Comparison of ENCODE assay signal across 8 cellular contexts in genomic region chr10:103451091-103451801, GRCh38. TPM values are rescaled to one million over a fixed set of nuclear protein-coding genes. Genes with fewer than 3 reads are reported as not detected.
DNase-seq lines count a peak whose midpoint lies in the region; ATAC-seq and TF ChIP-seq lines count a peak whose summit lies in the region.

No MANE protein-coding gene starts in this region.

- H3K36me3 Mint-ChIP-seq in IgD-negative memory B cell, result peaks cover 5% of the 10 kb centered on the region
- H3K36me3 Mint-ChIP-seq in activated CD4-positive, alpha-beta memory T cell treated with anti-CD3 and anti-CD28 coated beads, Interleukin-2, amount 10 ng/mL, durations not matched to agents 7 days and 5 days (ENCODE audit: low read depth), result peaks cover 54% of the 10 kb centered on the region
- H3K36me3 Mint-ChIP-seq in naive thymus-derived CD8-positive, alpha-beta T cell, result peaks cover 0 to 32% (median 0%) of the 10 kb centered on the region in 3 donors

- H3K4me2 ChIP-seq in DND-41 (ENCODE audit: insufficient read depth, low read length), result peak overlapping the region; percentile 96

- H3K9me3 ChIP-seq in DND-41 (ENCODE audit: insufficient read depth, low read length, severe bottlenecking), result no peaks in the 10 kb centered on the region

- no peaks in the 10 kb centered on the region for H3K27me3 ChIP-seq in DND-41 (ENCODE audit: insufficient read depth, low read length, poor library complexity)

- peak overlapping the region; percentile 99 for H2AFZ ChIP-seq in DND-41 (ENCODE audit: low read depth, low read length)

- H3K79me2 ChIP-seq in DND-41 (ENCODE audit: insufficient read depth, low read length), result peaks cover 7% of the 10 kb centered on the region; the same call in 1 of the 2 replicates

- H3K9me3 Mint-ChIP-seq in IgD-negative memory B cell, result no peaks in the 10 kb centered on the region
- H3K9me3 Mint-ChIP-seq in activated CD4-positive, alpha-beta memory T cell treated with anti-CD3 and anti-CD28 coated beads, Interleukin-2, amount 10 ng/mL, durations not matched to agents 7 days and 5 days, result no peaks in the 10 kb centered on the region
- H3K9me3 Mint-ChIP-seq in naive thymus-derived CD8-positive, alpha-beta T cell, result no peaks in the 10 kb centered on the region

- H3K36me3 ChIP-seq in DND-41 (ENCODE audit: insufficient read depth, low read length), result peaks cover 34% of the 10 kb centered on the region
- H3K36me3 ChIP-seq in urinary bladder (ENCODE audit: insufficient read depth), result peaks cover 2% of the 10 kb centered on the region

- ATAC-seq in DND-41 (ENCODE audit: insufficient read depth, low read depth) (peak; percentile 70), GM19397 (IDR thresholded peaks at IDR 0.05; ENCODE audit: unreplicated experiment) (no peak)
- ATAC-seq in naive thymus-derived CD8-positive, alpha-beta T cell, result peak; percentile 78 to 81

- peak overlapping the region; percentile 86 to 95 (median 87) for H3K27ac Mint-ChIP-seq in IgD-negative memory B cell
- peak overlapping the region; percentile 95 for H3K27ac Mint-ChIP-seq in activated CD4-positive, alpha-beta memory T cell treated with anti-CD3 and anti-CD28 coated beads, Interleukin-2, amount 10 ng/mL, durations not matched to agents 7 days and 5 days
- H3K27ac Mint-ChIP-seq in naive thymus-derived CD8-positive, alpha-beta T cell, result peak overlapping the region; percentile 76 to 94 (median 90)

- TF ChIP-seq CTCF in DND-41 (IDR thresholded peaks at IDR 0.05; ENCODE audit: borderline replicate concordance, extremely low read depth, low read length, poor library complexity, severe bottlenecking) (no peak), epithelial cell of esophagus (IDR thresholded peaks at IDR 0.05; ENCODE audit: insufficient read depth, low read depth, low read length, missing control alignments) (no peak)

- H4K20me1 ChIP-seq in DND-41 (ENCODE audit: insufficient read depth, low read length), result peaks cover 4% of the 10 kb centered on the region; the same call in 1 of the 2 replicates

- peak overlapping the region; percentile 90 to 96 (median 93) for H3K4me3 Mint-ChIP-seq in IgD-negative memory B cell
- H3K4me3 Mint-ChIP-seq in activated CD4-positive, alpha-beta memory T cell treated with anti-CD3 and anti-CD28 coated beads, Interleukin-2, amount 10 ng/mL, durations not matched to agents 7 days and 5 days, result peak overlapping the region; percentile 96
- peak overlapping the region; percentile 85 to 96 (median 90) for H3K4me3 Mint-ChIP-seq in naive thymus-derived CD8-positive, alpha-beta T cell

- 6% methylated on average over 14 of the region's 14 CpGs for WGBS in urinary bladder

- H3K4me3 ChIP-seq in DND-41 (ENCODE audit: low read depth in 1 of 2, low read length in 2 of 2), result peak overlapping the region; percentile 54 to 71
- H3K4me3 ChIP-seq in epithelial cell of esophagus (ENCODE audit: low read length), result peak overlapping the region; percentile 34
- peak overlapping the region; percentile 86 for H3K4me3 ChIP-seq in urinary bladder (ENCODE audit: low read depth, low read length)

- no peaks in the 10 kb centered on the region for H3K27me3 Mint-ChIP-seq in IgD-negative memory B cell
- no peaks in the 10 kb centered on the region for H3K27me3 Mint-ChIP-seq in activated CD4-positive, alpha-beta memory T cell treated with anti-CD3 and anti-CD28 coated beads, Interleukin-2, amount 10 ng/mL, durations not matched to agents 7 days and 5 days
- no peaks in the 10 kb centered on the region for H3K27me3 Mint-ChIP-seq in naive thymus-derived CD8-positive, alpha-beta T cell

- CTCF ChIA-PET in activated CD4-positive, alpha-beta memory T cell treated with anti-CD3 and anti-CD28 coated beads, Interleukin-2, amount 10 ng/mL, durations not matched to agents 7 days and 5 days (lab: Charles Lee), result interaction anchor here (0.8 to 4.0 kb wide), 12 partner anchors 12 to 234 kb away, joined by 3 to 34 read pairs (median 6); partner anchors contain the start of gene CALHM3

- peak; percentile 64 for DNase-seq in DND-41
- peak; percentile 71 for DNase-seq in activated CD4-positive, alpha-beta memory T cell treated with anti-CD3 and anti-CD28 coated beads, Interleukin-2, amount 10 ng/mL, durations not matched to agents 7 days and 5 days
- DNase-seq in epithelial cell of esophagus (ENCODE audit: low read depth), result peak; percentile 40
- peak in 7 of 10 donors; percentile 27 to 46 (median 44) for DNase-seq in naive thymus-derived CD8-positive, alpha-beta T cell
- no peak for DNase-seq in SKM-1 (lab: John Stamatoyannopoulos, UW; ENCODE audit: unreplicated experiment)

- peak overlapping the region; percentile 77 for H3K9ac ChIP-seq in DND-41 (ENCODE audit: low read depth, low read length)

- H3K4me1 Mint-ChIP-seq in IgD-negative memory B cell, result peaks cover 33 to 36% (median 34%) of the 10 kb centered on the region in 3 donors
- peaks cover 67% of the 10 kb centered on the region for H3K4me1 Mint-ChIP-seq in activated CD4-positive, alpha-beta memory T cell treated with anti-CD3 and anti-CD28 coated beads, Interleukin-2, amount 10 ng/mL, durations not matched to agents 7 days and 5 days
- H3K4me1 Mint-ChIP-seq in naive thymus-derived CD8-positive, alpha-beta T cell, result peaks cover 26 to 57% (median 55%) of the 10 kb centered on the region in 4 donors

- peaks cover 31% of the 10 kb centered on the region for H3K4me1 ChIP-seq in DND-41 (ENCODE audit: insufficient read depth, low read length)
- no peaks in the 10 kb centered on the region for H3K4me1 ChIP-seq in urinary bladder (ENCODE audit: insufficient read depth)

- H3K27ac ChIP-seq in DND-41 (ENCODE audit: low read length) (peak overlapping the region; percentile 72), urinary bladder (ENCODE audit: low read depth) (peak overlapping the region; percentile 91)

- POLR2A ChIA-PET in activated CD4-positive, alpha-beta memory T cell treated with anti-CD3 and anti-CD28 coated beads, Interleukin-2, amount 10 ng/mL, durations not matched to agents 7 days and 5 days (lab: Charles Lee), result interaction anchor here (0.6 to 6.6 kb wide), 19 partner anchors 8 to 83 kb away, joined by 3 to 87 read pairs (median 5); partner anchors contain the start of genes CALHM3, NEURL1 and TAF5
- POLR2A ChIA-PET in naive thymus-derived CD8-positive, alpha-beta T cell (lab: Charles Lee), result interaction anchor here (0.6 to 2.5 kb wide), 8 partner anchors 8 to 155 kb away, joined by 3 to 18 read pairs (median 4); no protein-coding TSS in a partner anchor

RNA-seq across cellular contexts. Expression of gene CALHM2, which starts 0.9 kb away (rescaled TPM):
- polyA plus RNA-seq in IgD-negative memory B cell (35.0 TPM), urinary bladder (68.5 TPM)
- total RNA-seq in activated CD4-positive, alpha-beta memory T cell treated with anti-CD3 and anti-CD28 coated beads, Interleukin-2, amount 10 ng/mL, durations not matched to agents 7 days and 5 days, result 100 to 1,000 TPM; 135 to 138 TPM
- total RNA-seq in naive thymus-derived CD8-positive, alpha-beta T cell, result 10 to 100 TPM; 18.6 to 22.4 TPM
- 10 to 100 TPM in 1 of 3 donors, 1 to 10 TPM in 2; 3.0 to 16.8 (median 5.8) TPM for polyA plus RNA-seq in naive thymus-derived CD8-positive, alpha-beta T cell
- 17.4 TPM for total RNA-seq in urinary bladder

RNA-seq across cellular contexts. Expression of gene CALHM1, which starts 7.5 kb away (rescaled TPM):
- polyA plus RNA-seq in IgD-negative memory B cell, result 1.4 TPM
- total RNA-seq in activated CD4-positive, alpha-beta memory T cell treated with anti-CD3 and anti-CD28 coated beads, Interleukin-2, amount 10 ng/mL, durations not matched to agents 7 days and 5 days, result under 1 TPM; 0.58 to 0.73 TPM
- not detected for total RNA-seq in naive thymus-derived CD8-positive, alpha-beta T cell
- under 1 TPM in 1 of 3 donors, not detected in 2; 0.05 TPM for polyA plus RNA-seq in naive thymus-derived CD8-positive, alpha-beta T cell
- total RNA-seq in urinary bladder, result not detected
- not detected for polyA plus RNA-seq in urinary bladder

RNA-seq across cellular contexts. Expression of gene CALHM3, which starts 27.8 kb away (rescaled TPM):
- polyA plus RNA-seq in IgD-negative memory B cell, result not detected
- under 1 TPM; 0.48 to 0.53 TPM for total RNA-seq in activated CD4-positive, alpha-beta memory T cell treated with anti-CD3 and anti-CD28 coated beads, Interleukin-2, amount 10 ng/mL, durations not matched to agents 7 days and 5 days
- not detected for total RNA-seq in naive thymus-derived CD8-positive, alpha-beta T cell
- polyA plus RNA-seq in naive thymus-derived CD8-positive, alpha-beta T cell, result not detected
- total RNA-seq in urinary bladder, result not detected
- polyA plus RNA-seq in urinary bladder, result not detected

RNA-seq across cellular contexts. Expression of gene NEURL1, which starts 42.3 kb away (rescaled TPM):
- 0.35 TPM for polyA plus RNA-seq in IgD-negative memory B cell
- total RNA-seq in activated CD4-positive, alpha-beta memory T cell treated with anti-CD3 and anti-CD28 coated beads, Interleukin-2, amount 10 ng/mL, durations not matched to agents 7 days and 5 days, result 1 to 10 TPM in 1 of 2 experiments, under 1 TPM in 1; 0.98 to 1.1 TPM
- 1 to 10 TPM; 1.2 to 1.3 TPM for total RNA-seq in naive thymus-derived CD8-positive, alpha-beta T cell
- under 1 TPM; 0.17 to 0.73 (median 0.72) TPM for polyA plus RNA-seq in naive thymus-derived CD8-positive, alpha-beta T cell
- 5.2 TPM for total RNA-seq in urinary bladder
- 27.8 TPM for polyA plus RNA-seq in urinary bladder

RNA-seq across cellular contexts. Expression of gene PDCD11, which starts 54.8 kb away (rescaled TPM):
- 13.5 TPM for polyA plus RNA-seq in IgD-negative memory B cell
- total RNA-seq in activated CD4-positive, alpha-beta memory T cell treated with anti-CD3 and anti-CD28 coated beads, Interleukin-2, amount 10 ng/mL, durations not matched to agents 7 days and 5 days, result 10 to 100 TPM; 38.9 to 39.6 TPM
- total RNA-seq in naive thymus-derived CD8-positive, alpha-beta T cell, result 10 to 100 TPM; 40.3 to 44.2 TPM
- polyA plus RNA-seq in naive thymus-derived CD8-positive, alpha-beta T cell, result 10 to 100 TPM in 1 of 3 donors, 1 to 10 TPM in 2; 8.6 to 14.9 (median 9.9) TPM
- total RNA-seq in urinary bladder, result 19.7 TPM
- polyA plus RNA-seq in urinary bladder, result 14.9 TPM

Comparison
In these comparisons a context has a peak if more than half of its experiments do, and no peak if none do; other contexts are left out.
1. H3K4me3 ChIP-seq: peak in every context shown above with its lines; median percentile 86 in urinary bladder; 62 in DND-41; 34 in epithelial cell of esophagus.